ENCODE assay signal across 3 cellular contexts in genomic region chr1:227635596-227635995, GRCh38.
"Had no signal": no experiment of that assay in that cellular context is flagged by ENCODE, and none has a peak within 500 bp of the region (broad histone marks: within the 10 kb centered on the region; RNA-seq: fewer than 3 reads in every experiment).

No MANE protein-coding gene starts in this region.

- DNase-seq: GDM1, GF-D8 had no signal

- H3K4me3 ChIP-seq: GM12878 had no signal

- ATAC-seq: GM12878 had no signal
